Comparison of ENCODE assay signal across 1 cellular context in the genomic region with DNA sequence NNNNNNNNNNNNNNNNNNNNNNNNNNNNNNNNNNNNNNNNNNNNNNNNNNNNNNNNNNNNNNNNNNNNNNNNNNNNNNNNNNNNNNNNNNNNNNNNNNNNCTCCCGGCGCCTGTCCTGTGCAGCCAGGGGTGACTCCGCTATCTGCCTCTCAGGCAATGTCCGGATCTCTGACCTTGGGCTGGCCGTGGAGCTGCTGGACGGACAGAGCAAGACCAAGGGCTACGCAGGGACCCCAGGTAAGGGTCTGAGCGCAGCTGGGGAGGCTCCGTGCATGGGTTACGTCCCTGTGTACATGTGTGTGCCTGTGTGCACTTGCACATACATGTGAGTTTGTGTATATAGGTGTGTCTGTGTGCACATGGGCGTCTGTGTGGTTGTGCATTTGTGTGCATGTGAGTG.
TF ChIP-seq lines count a peak whose summit lies in the region.

No MANE protein-coding gene starts in this region.

TF ChIP-seq in H1, 55 proteins besides CTCF, POLR2A, EP300 and RAD21:
- TF ChIP-seq JUN (IDR thresholded peaks at IDR 0.05; ENCODE audit: low read depth, low read length) (no peak), TBP (IDR thresholded peaks at IDR 0.05; ENCODE audit: low read depth, low read length) (no peak), FOSL1 (IDR thresholded peaks at IDR 0.05; ENCODE audit: insufficient read depth, low read depth, low read length) (no peak), CBX8 (IDR thresholded peaks at IDR 0.05; ENCODE audit: borderline replicate concordance, low read depth, low read length) (no peak), SIN3A (conservative IDR thresholded peaks at IDR 0.05 in 1 of 2, IDR thresholded peaks at IDR 0.05 in 1 of 2; ENCODE audit: low read depth in 1 of 2, low read length in 2 of 2) (no peak), CHD1 (IDR thresholded peaks at IDR 0.05; ENCODE audit: low read depth, low read length) (no peak), TAF1 (IDR thresholded peaks at IDR 0.05; ENCODE audit: low read depth, low read length) (no peak)
- TF ChIP-seq, protein P1, sequence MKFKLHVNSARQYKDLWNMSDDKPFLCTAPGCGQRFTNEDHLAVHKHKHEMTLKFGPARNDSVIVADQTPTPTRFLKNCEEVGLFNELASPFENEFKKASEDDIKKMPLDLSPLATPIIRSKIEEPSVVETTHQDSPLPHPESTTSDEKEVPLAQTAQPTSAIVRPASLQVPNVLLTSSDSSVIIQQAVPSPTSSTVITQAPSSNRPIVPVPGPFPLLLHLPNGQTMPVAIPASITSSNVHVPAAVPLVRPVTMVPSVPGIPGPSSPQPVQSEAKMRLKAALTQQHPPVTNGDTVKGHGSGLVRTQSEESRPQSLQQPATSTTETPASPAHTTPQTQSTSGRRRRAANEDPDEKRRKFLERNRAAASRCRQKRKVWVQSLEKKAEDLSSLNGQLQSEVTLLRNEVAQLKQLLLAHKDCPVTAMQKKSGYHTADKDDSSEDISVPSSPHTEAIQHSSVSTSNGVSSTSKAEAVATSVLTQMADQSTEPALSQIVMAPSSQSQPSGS (IDR thresholded peaks at IDR 0.05; ENCODE audit: low read length): no peak
